ENCODE assay signal across 3 cellular contexts in genomic region chr3:69392850-69393249, GRCh38.
TF ChIP-seq lines count a peak whose summit lies in the region.

No MANE protein-coding gene starts in this region.

TF ChIP-seq in GM23338, 12 proteins besides CTCF, POLR2A, EP300 and RAD21:
- TF ChIP-seq NANOG (IDR thresholded peaks at IDR 0.05; ENCODE audit: borderline replicate concordance) (peak; percentile 72), EZH2 (IDR thresholded peaks at IDR 0.05; ENCODE audit: low read depth, unreplicated experiment) (no peak), CREB1 (CRISPR knock-in tag; IDR thresholded peaks at IDR 0.05; ENCODE audit: low read depth) (no peak)
- TF ChIP-seq, protein P1, sequence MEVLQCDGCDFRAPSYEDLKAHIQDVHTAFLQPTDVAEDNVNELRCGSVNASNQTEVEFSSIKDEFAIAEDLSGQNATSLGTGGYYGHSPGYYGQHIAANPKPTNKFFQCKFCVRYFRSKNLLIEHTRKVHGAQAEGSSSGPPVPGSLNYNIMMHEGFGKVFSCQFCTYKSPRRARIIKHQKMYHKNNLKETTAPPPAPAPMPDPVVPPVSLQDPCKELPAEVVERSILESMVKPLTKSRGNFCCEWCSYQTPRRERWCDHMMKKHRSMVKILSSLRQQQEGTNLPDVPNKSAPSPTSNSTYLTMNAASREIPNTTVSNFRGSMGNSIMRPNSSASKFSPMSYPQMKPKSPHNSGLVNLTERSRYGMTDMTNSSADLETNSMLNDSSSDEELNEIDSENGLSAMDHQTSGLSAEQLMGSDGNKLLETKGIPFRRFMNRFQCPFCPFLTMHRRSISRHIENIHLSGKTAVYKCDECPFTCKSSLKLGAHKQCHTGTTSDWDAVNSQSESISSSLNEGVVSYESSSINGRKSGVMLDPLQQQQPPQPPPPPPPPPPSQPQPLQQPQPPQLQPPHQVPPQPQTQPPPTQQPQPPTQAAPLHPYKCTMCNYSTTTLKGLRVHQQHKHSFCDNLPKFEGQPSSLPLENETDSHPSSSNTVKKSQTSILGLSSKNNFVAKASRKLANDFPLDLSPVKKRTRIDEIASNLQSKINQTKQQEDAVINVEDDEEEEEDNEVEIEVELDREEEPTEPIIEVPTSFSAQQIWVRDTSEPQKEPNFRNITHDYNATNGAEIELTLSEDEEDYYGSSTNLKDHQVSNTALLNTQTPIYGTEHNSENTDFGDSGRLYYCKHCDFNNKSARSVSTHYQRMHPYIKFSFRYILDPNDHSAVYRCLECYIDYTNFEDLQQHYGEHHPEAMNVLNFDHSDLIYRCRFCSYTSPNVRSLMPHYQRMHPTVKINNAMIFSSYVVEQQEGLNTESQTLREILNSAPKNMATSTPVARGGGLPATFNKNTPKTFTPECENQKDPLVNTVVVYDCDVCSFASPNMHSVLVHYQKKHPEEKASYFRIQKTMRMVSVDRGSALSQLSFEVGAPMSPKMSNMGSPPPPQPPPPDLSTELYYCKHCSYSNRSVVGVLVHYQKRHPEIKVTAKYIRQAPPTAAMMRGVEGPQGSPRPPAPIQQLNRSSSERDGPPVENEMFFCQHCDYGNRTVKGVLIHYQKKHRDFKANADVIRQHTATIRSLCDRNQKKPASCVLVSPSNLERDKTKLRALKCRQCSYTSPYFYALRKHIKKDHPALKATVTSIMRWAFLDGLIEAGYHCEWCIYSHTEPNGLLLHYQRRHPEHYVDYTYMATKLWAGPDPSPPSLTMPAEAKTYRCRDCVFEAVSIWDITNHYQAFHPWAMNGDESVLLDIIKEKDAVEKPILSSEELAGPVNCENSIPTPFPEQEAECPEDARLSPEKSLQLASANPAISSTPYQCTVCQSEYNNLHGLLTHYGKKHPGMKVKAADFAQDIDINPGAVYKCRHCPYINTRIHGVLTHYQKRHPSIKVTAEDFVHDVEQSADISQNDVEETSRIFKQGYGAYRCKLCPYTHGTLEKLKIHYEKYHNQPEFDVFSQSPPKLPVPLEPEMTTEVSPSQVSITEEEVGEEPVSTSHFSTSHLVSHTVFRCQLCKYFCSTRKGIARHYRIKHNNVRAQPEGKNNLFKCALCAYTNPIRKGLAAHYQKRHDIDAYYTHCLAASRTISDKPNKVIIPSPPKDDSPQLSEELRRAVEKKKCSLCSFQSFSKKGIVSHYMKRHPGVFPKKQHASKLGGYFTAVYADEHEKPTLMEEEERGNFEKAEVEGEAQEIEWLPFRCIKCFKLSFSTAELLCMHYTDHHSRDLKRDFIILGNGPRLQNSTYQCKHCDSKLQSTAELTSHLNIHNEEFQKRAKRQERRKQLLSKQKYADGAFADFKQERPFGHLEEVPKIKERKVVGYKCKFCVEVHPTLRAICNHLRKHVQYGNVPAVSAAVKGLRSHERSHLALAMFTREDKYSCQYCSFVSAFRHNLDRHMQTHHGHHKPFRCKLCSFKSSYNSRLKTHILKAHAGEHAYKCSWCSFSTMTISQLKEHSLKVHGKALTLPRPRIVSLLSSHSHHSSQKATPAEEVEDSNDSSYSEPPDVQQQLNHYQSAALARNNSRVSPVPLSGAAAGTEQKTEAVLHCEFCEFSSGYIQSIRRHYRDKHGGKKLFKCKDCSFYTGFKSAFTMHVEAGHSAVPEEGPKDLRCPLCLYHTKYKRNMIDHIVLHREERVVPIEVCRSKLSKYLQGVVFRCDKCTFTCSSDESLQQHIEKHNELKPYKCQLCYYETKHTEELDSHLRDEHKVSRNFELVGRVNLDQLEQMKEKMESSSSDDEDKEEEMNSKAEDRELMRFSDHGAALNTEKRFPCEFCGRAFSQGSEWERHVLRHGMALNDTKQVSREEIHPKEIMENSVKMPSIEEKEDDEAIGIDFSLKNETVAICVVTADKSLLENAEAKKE (CRISPR knock-in tag; IDR thresholded peaks at IDR 0.05): peak; percentile 46; the same call in 1 of the 2 replicates

TF ChIP-seq in WTC11, 78 proteins besides CTCF, POLR2A, EP300 and RAD21 (continues in another document):
- TF ChIP-seq IRF1 (CRISPR knock-in tag; IDR thresholded peaks at IDR 0.05): no peak
- TF ChIP-seq, protein P2, sequence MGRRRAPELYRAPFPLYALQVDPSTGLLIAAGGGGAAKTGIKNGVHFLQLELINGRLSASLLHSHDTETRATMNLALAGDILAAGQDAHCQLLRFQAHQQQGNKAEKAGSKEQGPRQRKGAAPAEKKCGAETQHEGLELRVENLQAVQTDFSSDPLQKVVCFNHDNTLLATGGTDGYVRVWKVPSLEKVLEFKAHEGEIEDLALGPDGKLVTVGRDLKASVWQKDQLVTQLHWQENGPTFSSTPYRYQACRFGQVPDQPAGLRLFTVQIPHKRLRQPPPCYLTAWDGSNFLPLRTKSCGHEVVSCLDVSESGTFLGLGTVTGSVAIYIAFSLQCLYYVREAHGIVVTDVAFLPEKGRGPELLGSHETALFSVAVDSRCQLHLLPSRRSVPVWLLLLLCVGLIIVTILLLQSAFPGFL (CRISPR knock-in tag; IDR thresholded peaks at IDR 0.05; ENCODE audit: borderline replicate concordance): no peak
- TF ChIP-seq, protein P3, sequence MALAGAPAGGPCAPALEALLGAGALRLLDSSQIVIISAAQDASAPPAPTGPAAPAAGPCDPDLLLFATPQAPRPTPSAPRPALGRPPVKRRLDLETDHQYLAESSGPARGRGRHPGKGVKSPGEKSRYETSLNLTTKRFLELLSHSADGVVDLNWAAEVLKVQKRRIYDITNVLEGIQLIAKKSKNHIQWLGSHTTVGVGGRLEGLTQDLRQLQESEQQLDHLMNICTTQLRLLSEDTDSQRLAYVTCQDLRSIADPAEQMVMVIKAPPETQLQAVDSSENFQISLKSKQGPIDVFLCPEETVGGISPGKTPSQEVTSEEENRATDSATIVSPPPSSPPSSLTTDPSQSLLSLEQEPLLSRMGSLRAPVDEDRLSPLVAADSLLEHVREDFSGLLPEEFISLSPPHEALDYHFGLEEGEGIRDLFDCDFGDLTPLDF (CRISPR knock-in tag; IDR thresholded peaks at IDR 0.05): no peak
- TF ChIP-seq ZNF138 (CRISPR knock-in tag; conservative IDR thresholded peaks at IDR 0.05): no peak
- TF ChIP-seq FOXK1 (CRISPR knock-in tag; IDR thresholded peaks at IDR 0.05): no peak
- TF ChIP-seq SOX15 (CRISPR knock-in tag; IDR thresholded peaks at IDR 0.05): no peak
- no peak for TF ChIP-seq ZNF532 (CRISPR knock-in tag; IDR thresholded peaks at IDR 0.05; ENCODE audit: borderline replicate concordance)
- no peak for TF ChIP-seq MYBL2 (CRISPR knock-in tag; IDR thresholded peaks at IDR 0.05)
- no peak for TF ChIP-seq E2F5 (CRISPR knock-in tag; IDR thresholded peaks at IDR 0.05)
- TF ChIP-seq ETV6 (CRISPR knock-in tag; IDR thresholded peaks at IDR 0.05): no peak
- TF ChIP-seq CBFB (CRISPR knock-in tag; IDR thresholded peaks at IDR 0.05; ENCODE audit: low read depth): no peak

TF ChIP-seq in HepG2, 621 proteins besides CTCF, POLR2A, EP300 and RAD21:
- no peak for TF ChIP-seq CHCHD3 (CRISPR knock-in tag; IDR thresholded peaks at IDR 0.05)
TF ChIP-seq in HepG2: peak in this region for 0.
